20 cellular contexts compared by ENCODE assay signal in the genomic region with DNA sequence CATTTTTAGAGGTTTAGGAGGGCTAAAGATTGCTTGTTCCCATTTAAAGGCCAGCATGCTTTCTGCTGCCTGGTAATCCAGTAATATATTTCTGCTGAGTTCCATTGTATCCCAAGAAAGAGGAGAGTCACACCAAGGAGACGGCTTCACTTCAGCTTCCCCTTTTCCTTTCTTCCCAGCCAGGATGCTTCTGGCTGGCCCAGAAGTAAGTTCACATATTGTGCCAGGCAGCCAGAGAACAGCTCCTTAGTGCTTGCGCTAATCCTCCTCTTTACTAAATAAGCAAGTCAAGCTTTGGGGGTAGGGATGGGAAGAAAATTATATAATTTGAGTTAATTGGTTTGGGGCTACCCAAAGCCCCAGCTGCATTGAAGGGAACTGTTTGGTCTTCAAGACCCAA.
"Had no signal": no experiment of that assay in that cellular context is flagged by ENCODE, and none has a peak within 500 bp of the region (broad histone marks: within the 10 kb centered on the region; RNA-seq: fewer than 3 reads in every experiment).

No MANE protein-coding gene starts in this region.

- H3K9me3 Mint-ChIP-seq: naive thymus-derived CD4-positive, alpha-beta T cell had no signal

- H3K36me3 Mint-ChIP-seq: naive thymus-derived CD4-positive, alpha-beta T cell had no signal

- H3K4me3 Mint-ChIP-seq: naive thymus-derived CD4-positive, alpha-beta T cell; nephron progenitor cell had no signal

- H3K4me1 ChIP-seq: left ventricle myocardium inferior had no signal

- DNase-seq: effector CD8-positive, alpha-beta T cell; foreskin melanocyte; kidney; left cardiac atrium; left ventricle myocardium inferior; lower lobe of right lung; mesenchymal stem cell; midbrain; naive thymus-derived CD4-positive, alpha-beta T cell; nephron progenitor cell; pancreas; right cardiac atrium; small intestine; stimulated activated CD4-positive, alpha-beta T cell treated with anti-CD3 and anti-CD28 coated beads, Interleukin-12 subunit alpha, Interleukin-12 subunit beta, amount 100 ng/mL, for 4 hours; stimulated activated naive CD4-positive, alpha-beta T cell; stomach; transverse colon had no signal

- H3K36me3 ChIP-seq: left ventricle myocardium inferior, lower lobe of right lung, pancreas, stomach, thoracic aorta, transverse colon had no signal

- H3K4me3 ChIP-seq: coronary artery, left ventricle myocardium inferior, lower lobe of right lung, pancreas, stomach, thoracic aorta, transverse colon had no signal

- H3K27me3 ChIP-seq: pancreas, stomach, transverse colon had no signal

- H3K9me3 ChIP-seq: left ventricle myocardium inferior, lower lobe of right lung, pancreas, stomach, thoracic aorta, transverse colon had no signal

- H3K27ac ChIP-seq: coronary artery, left ventricle myocardium inferior, lower lobe of right lung, pancreas, stomach, thoracic aorta, transverse colon had no signal

- H3K27ac Mint-ChIP-seq: naive thymus-derived CD4-positive, alpha-beta T cell; nephron progenitor cell; progenitor cell of endocrine pancreas had no signal

- ATAC-seq: left cardiac atrium; lower lobe of right lung; naive thymus-derived CD4-positive, alpha-beta T cell; pancreas; right cardiac atrium had no signal
